In genomic region chr15:68114356-68114755, GRCh38 we compare ENCODE assay signal across 8 cellular contexts.
A peak's percentile ranks its signal among the peaks of the same experiment; 100 is the strongest.
DNase-seq lines count a peak whose midpoint lies in the region; ATAC-seq and TF ChIP-seq lines count a peak whose summit lies in the region.

No MANE protein-coding gene starts in this region.

- peak in 3 of 5 donors; percentile 9 to 13 (median 12) for DNase-seq in CD4-positive, alpha-beta memory T cell
- peak; percentile 38 for DNase-seq in NAMALWA (ENCODE audit: low spot score)
- peak; percentile 39 for DNase-seq in dermis blood vessel endothelial cell
- no peak for DNase-seq in natural killer cell
- no peak for DNase-seq in substantia nigra (lab: John Stamatoyannopoulos, UW)
- no peak for DNase-seq in HPDE6-E6E7 (ENCODE audit: extremely low spot score)
- no peak for DNase-seq in activated CD8-positive, alpha-beta memory T cell treated with anti-CD3 and anti-CD28 coated beads, Interleukin-2, amount 50 U/mL, for 48 hours

- H3K4me3 Mint-ChIP-seq in CD4-positive, alpha-beta memory T cell = peak overlapping the region; percentile 59 to 86 (median 82)
- H3K4me3 Mint-ChIP-seq in natural killer cell = peak overlapping the region; percentile 81

- no peak overlapping the region for H3K27ac ChIP-seq in CD4-positive, alpha-beta memory T cell (ENCODE audit: low read depth, low read length)
- no peak overlapping the region for H3K27ac ChIP-seq in substantia nigra (ENCODE audit: low read depth, low read length, poor library complexity, severe bottlenecking)

- H3K4me1 ChIP-seq in CD4-positive, alpha-beta memory T cell (ENCODE audit: insufficient read depth, low read length) = peaks cover 41% of the 10 kb centered on the region

- no peak for TF ChIP-seq CTCF in natural killer cell (IDR thresholded peaks at IDR 0.05)

- ATAC-seq in natural killer cell (peak; percentile 64 to 74 (median 73)), HG03469 (IDR thresholded peaks at IDR 0.05; ENCODE audit: unreplicated experiment) (no peak)

- no peaks in the 10 kb centered on the region for H3K36me3 ChIP-seq in CD4-positive, alpha-beta memory T cell (ENCODE audit: insufficient read depth, low read length)

- intact Hi-C loops in CD4-positive, alpha-beta memory T cell (cut with micrococcal nuclease) = no loop called here
- intact Hi-C loops in natural killer cell (cut with micrococcal nuclease) = loop anchor here (5.0 kb wide), 1 partner anchor 37 kb away; no protein-coding TSS in a partner anchor

- peaks cover 8 to 14% of the 10 kb centered on the region in 2 donors for H3K36me3 Mint-ChIP-seq in CD4-positive, alpha-beta memory T cell
- H3K36me3 Mint-ChIP-seq in natural killer cell = no peaks in the 10 kb centered on the region

- no peak overlapping the region for H3K4me3 ChIP-seq in CD4-positive, alpha-beta memory T cell (ENCODE audit: low read length in 2 of 2)

- H3K9me3 ChIP-seq in CD4-positive, alpha-beta memory T cell (ENCODE audit: control insufficient read depth in 1 of 2, low read length in 2 of 2) = no peaks in the 10 kb centered on the region

- no peaks in the 10 kb centered on the region for H3K27me3 ChIP-seq in CD4-positive, alpha-beta memory T cell (ENCODE audit: insufficient read depth, low read length)

- POLR2A ChIA-PET in CD4-positive, alpha-beta memory T cell (lab: Charles Lee; ENCODE audit: partially characterized antibody) = no interaction called here

- H3K4me1 Mint-ChIP-seq in CD4-positive, alpha-beta memory T cell = peaks cover 53 to 78% (median 66%) of the 10 kb centered on the region in 4 donors
- H3K4me1 Mint-ChIP-seq in natural killer cell = peaks cover 58 to 71% of the 10 kb centered on the region in 2 donors

- CTCF ChIA-PET in CD4-positive, alpha-beta memory T cell (lab: Charles Lee; ENCODE audit: partially characterized antibody) = no interaction called here

- no peaks in the 10 kb centered on the region for H3K27me3 Mint-ChIP-seq in CD4-positive, alpha-beta memory T cell
- H3K27me3 Mint-ChIP-seq in natural killer cell (ENCODE audit: low read depth in 2 of 2) = no peaks in the 10 kb centered on the region

- H3K27ac Mint-ChIP-seq in CD4-positive, alpha-beta memory T cell = peak overlapping the region; percentile 4 to 85 (median 47)
- peak overlapping the region; percentile 85 to 88 for H3K27ac Mint-ChIP-seq in natural killer cell

- no peaks in the 10 kb centered on the region for H3K9me3 Mint-ChIP-seq in CD4-positive, alpha-beta memory T cell
- H3K9me3 Mint-ChIP-seq in natural killer cell = no peaks in the 10 kb centered on the region

Comparison
In these comparisons a context has a peak if more than half of its experiments do, and no peak if none do; other contexts are left out.
1. DNase-seq: peak in CD4-positive, alpha-beta memory T cell (3 of 5), NAMALWA (single experiment) and dermis blood vessel endothelial cell (single experiment); none in natural killer cell (single experiment), substantia nigra (0 of 49), HPDE6-E6E7 (single experiment) and activated CD8-positive, alpha-beta memory T cell treated with anti-CD3 and anti-CD28 coated beads, Interleukin-2, amount 50 U/mL, for 48 hours (single experiment).